ENCODE assay signal across 8 cellular contexts in genomic region chr1:27601321-27601770, GRCh38. TPM values are rescaled to one million over a fixed set of nuclear protein-coding genes. Genes with fewer than 3 reads are reported as not detected.
A peak's percentile ranks its signal among the peaks of the same experiment; 100 is the strongest.
DNase-seq lines count a peak whose midpoint lies in the region; ATAC-seq and TF ChIP-seq lines count a peak whose summit lies in the region.

No MANE protein-coding gene starts in this region.

- ATAC-seq in HG02610 (IDR thresholded peaks at IDR 0.05; ENCODE audit: unreplicated experiment) = no peak

- H3K4me3 ChIP-seq in choroid plexus epithelial cell (ENCODE audit: low read depth, low read length) = peak overlapping the region; percentile 86
- H3K4me3 ChIP-seq in muscle layer of duodenum (ENCODE audit: low read depth in 1 of 2, low read length in 2 of 2) = peak overlapping the region; percentile 71 to 75

- H3K27me3 Mint-ChIP-seq in IgD-negative memory B cell = no peaks in the 10 kb centered on the region

- H3K27ac Mint-ChIP-seq in IgD-negative memory B cell = peak overlapping the region; percentile 78 to 93 (median 84)

- no peaks in the 10 kb centered on the region for H3K9me3 Mint-ChIP-seq in IgD-negative memory B cell

- DNase-seq in choroid plexus epithelial cell (ENCODE audit: low read depth) (no peak), NCI-H2081 (lab: John Stamatoyannopoulos, UW) (no peak), hippocampal formation (lab: John Stamatoyannopoulos, UW) (no peak), MV-4-11 (lab: John Stamatoyannopoulos, UW) (no peak)

- H3K27me3 ChIP-seq in muscle layer of duodenum (ENCODE audit: low read depth, low read length) = no peaks in the 10 kb centered on the region

- no peaks in the 10 kb centered on the region for H3K9me3 ChIP-seq in muscle layer of duodenum (ENCODE audit: control insufficient read depth in 1 of 2, low read length in 2 of 2)

- H3K36me3 Mint-ChIP-seq in IgD-negative memory B cell = no peaks in the 10 kb centered on the region

- no peaks in the 10 kb centered on the region for H3K36me3 ChIP-seq in muscle layer of duodenum (ENCODE audit: control insufficient read depth in 1 of 2, insufficient read depth in 2 of 2, low read length in 2 of 2)

- no peak for TF ChIP-seq CTCF in 22Rv1 (IDR thresholded peaks at IDR 0.05)
- TF ChIP-seq CTCF in choroid plexus epithelial cell (conservative IDR thresholded peaks at IDR 0.05; ENCODE audit: low read depth, low read length) = no peak

- peaks cover 17 to 67% of the 10 kb centered on the region in 2 donors for H3K4me1 ChIP-seq in muscle layer of duodenum (ENCODE audit: control insufficient read depth in 1 of 2, insufficient read depth in 2 of 2, low read length in 2 of 2)

- H3K4me3 Mint-ChIP-seq in IgD-negative memory B cell = peak overlapping the region; percentile 34 to 83 (median 67)

- H3K4me1 Mint-ChIP-seq in IgD-negative memory B cell = peaks cover 29 to 39% (median 32%) of the 10 kb centered on the region in 3 donors

- H3K27ac ChIP-seq in 22Rv1 (peak overlapping the region; percentile 37), muscle layer of duodenum (ENCODE audit: low read length) (peak overlapping the region; percentile 84)

RNA-seq across cellular contexts. Expression of gene AHDC1, which starts 2.6 kb away (rescaled TPM):
- 1.1 TPM for polyA plus RNA-seq in IgD-negative memory B cell

RNA-seq across cellular contexts. Expression of gene FGR, which starts 33.6 kb away (rescaled TPM):
- polyA plus RNA-seq in IgD-negative memory B cell = 72.0 TPM
